Comparison of ENCODE assay signal across 13 cellular contexts in genomic region chr7:12508554-12508953, GRCh38.
DNase-seq lines count a peak whose midpoint lies in the region; FAIRE-seq and TF ChIP-seq lines count a peak whose summit lies in the region.
"Had no signal": no experiment of that assay in that cellular context is flagged by ENCODE, and none has a peak within 500 bp of the region (broad histone marks: within the 10 kb centered on the region; RNA-seq: fewer than 3 reads in every experiment).

No MANE protein-coding gene starts in this region.

- TF ChIP-seq POLR2A in H54 (IDR thresholded peaks at IDR 0.05; ENCODE audit: low read depth, low read length) = no peak

- TF ChIP-seq CTCF in GM10266 (IDR thresholded peaks at IDR 0.05; ENCODE audit: control insufficient read depth, insufficient read depth, low read depth, missing control alignments) = no peak

- peak; percentile 48 for FAIRE-seq in H54 (lab: Jason Lieb, UNC)
- FAIRE-seq: G401.6, GM12892, H1 had no signal

- DNase-seq in NCI-H510A treated with DMSO at 0.1 percent for 48 hours (lab: John Stamatoyannopoulos, UW) (peak; percentile 17), NCI-H510A (lab: John Stamatoyannopoulos, UW) (no peak), H54 (ENCODE audit: insufficient read length, low spot score) (no peak), NCI-H748 (lab: John Stamatoyannopoulos, UW; ENCODE audit: unreplicated experiment) (peak; percentile 69), GM10266 (ENCODE audit: extremely low spot score) (no peak), NCI-H524 treated with DMSO at 0.1 percent for 48 hours (lab: John Stamatoyannopoulos, UW) (no peak)
- no peak for DNase-seq in stimulated activated CD4-positive, alpha-beta T cell treated with anti-CD3 and anti-CD28 coated beads, Interleukin-1b, Interleukin-23, amount 100 ng/mL, for 48 hours
- DNase-seq: 8988T; Calu3; CD4-positive, alpha-beta memory T cell had no signal

Comparison
In these comparisons a context has a peak if more than half of its experiments do, and no peak if none do; other contexts are left out.
1. DNase-seq: peak in NCI-H510A treated with DMSO at 0.1 percent for 48 hours (single experiment) and NCI-H748 (single experiment); none in NCI-H510A (single experiment), H54 (single experiment), GM10266 (single experiment), NCI-H524 treated with DMSO at 0.1 percent for 48 hours (single experiment) and stimulated activated CD4-positive, alpha-beta T cell treated with anti-CD3 and anti-CD28 coated beads, Interleukin-1b, Interleukin-23, amount 100 ng/mL, for 48 hours (single experiment).